In the genomic region with DNA sequence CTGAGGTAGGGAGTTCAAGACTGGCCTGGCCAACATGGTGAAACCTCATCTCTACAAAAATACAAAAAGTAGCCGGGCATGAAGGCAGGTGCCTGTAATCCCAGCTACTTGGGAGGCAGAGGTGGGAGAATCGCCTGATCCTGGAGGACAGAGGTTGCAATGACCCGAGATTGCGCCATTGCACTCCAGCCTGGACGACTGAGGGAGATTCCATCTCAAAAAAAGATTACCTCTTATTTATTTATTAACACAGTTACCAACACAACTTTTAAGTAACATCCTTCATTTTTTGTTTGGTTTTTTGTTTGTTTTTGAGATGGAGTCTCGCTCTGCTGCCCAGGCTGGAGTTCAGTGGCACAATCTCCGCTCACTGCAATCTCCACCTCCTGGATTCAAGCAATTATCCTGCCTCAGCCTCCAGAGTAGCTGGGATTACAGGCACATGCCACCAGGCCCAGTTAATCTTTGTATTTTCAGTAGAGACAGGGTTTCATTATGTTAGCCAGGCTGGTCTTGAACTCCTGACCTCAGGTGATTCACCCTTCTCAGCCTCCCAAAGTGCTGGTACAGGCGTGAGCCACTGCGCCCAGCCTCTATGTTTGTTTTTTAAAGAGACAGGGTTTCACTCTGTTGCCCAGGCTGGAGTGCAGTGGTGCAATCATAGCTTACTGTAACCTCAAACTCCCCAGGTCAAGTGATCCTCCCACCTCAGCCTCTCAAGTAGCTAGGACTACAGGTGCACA, we compare ENCODE assay signal across 7 cellular contexts. TPM values are rescaled to one million over a fixed set of nuclear protein-coding genes. Genes with fewer than 3 reads are reported as not detected.
DNase-seq lines count a peak whose midpoint lies in the region; ATAC-seq, FAIRE-seq and TF ChIP-seq lines count a peak whose summit lies in the region.
"Not testable (repeated sequence)": the region's sequence is repeated elsewhere in the genome, so short reads cannot be mapped to it uniquely, and the experiment has no call there.

No MANE protein-coding gene starts in this region.

- TF ChIP-seq CTCF in Loucy (conservative IDR thresholded peaks at IDR 0.05; ENCODE audit: low read length); K562 (IDR thresholded peaks at IDR 0.05 in 2 of 3, conservative IDR thresholded peaks at IDR 0.05 in 1 of 3; ENCODE audit: insufficient read depth in 2 of 3, low read depth in 1 of 3, low read length in 3 of 3); right lobe of liver (IDR thresholded peaks at IDR 0.05): not testable (repeated sequence)

- not testable (repeated sequence) for H3K4me3 ChIP-seq in Loucy (ENCODE audit: low read length, poor library complexity, severe bottlenecking); K562; right lobe of liver

- intact Hi-C loops in K562 (cut with micrococcal nuclease); right lobe of liver (cut with DNase I): not testable (repeated sequence)

- FAIRE-seq in K562 (lab: Jason Lieb, UNC): not testable (repeated sequence)

- BruUV-seq in K562 (replicated peaks; lab: Mats Ljungman, UMichigan): not testable (repeated sequence)

- not testable (repeated sequence) for TF ChIP-seq RAD21 in K562 (CRISPR knock-in tag; conservative IDR thresholded peaks at IDR 0.05 in 1 of 2, IDR thresholded peaks at IDR 0.05 in 1 of 2)

- peaks cover 17% of the 10 kb centered on the region for H4K20me1 ChIP-seq in Loucy (ENCODE audit: insufficient read depth, low read length, poor library complexity, severe bottlenecking)
- H4K20me1 ChIP-seq in K562 (replicated peaks; ENCODE audit: control insufficient read depth, insufficient read depth, low read length): not testable (repeated sequence)

- peak overlapping the region; percentile 97 for H3K4me2 ChIP-seq in Loucy (ENCODE audit: low read depth, low read length, poor library complexity, severe bottlenecking)
- not testable (repeated sequence) for H3K4me2 ChIP-seq in K562 (ENCODE audit: insufficient read depth, low read length)

- not testable (repeated sequence) for H3K27me3 ChIP-seq in Loucy (ENCODE audit: insufficient read depth, low read length, poor library complexity, severe bottlenecking); right lobe of liver
- H3K27me3 ChIP-seq in K562 (ENCODE audit: control insufficient read depth in 2 of 2, insufficient read depth in 2 of 2, low read length in 2 of 2): peaks cover 12 to 36% of the 10 kb centered on the region in 2 experiments

- H3K79me2 ChIP-seq in Loucy (ENCODE audit: insufficient read depth, low read length): peaks cover 100% of the 10 kb centered on the region
- not testable (repeated sequence) for H3K79me2 ChIP-seq in K562 (ENCODE audit: control insufficient read depth, insufficient read depth, low read length)

- peaks cover 65% of the 10 kb centered on the region for H3K4me1 Mint-ChIP-seq in stimulated activated effector memory CD8-positive, alpha-beta T cell treated with anti-CD3 and anti-CD28 coated beads, Interleukin-12 subunit alpha, Interleukin-12 subunit beta, amount 100 ng/mL, for 72 hours

- in situ Hi-C loops in K562 (cut with MboI): not testable (repeated sequence)

- DNase-seq in EH (ENCODE audit: low read depth) (peak; percentile 31), glomerular visceral epithelial cell (ENCODE audit: extremely low spot score) (peak; percentile 13)
- not testable (repeated sequence) for DNase-seq in K562 (ENCODE audit: extremely low read depth in 1 of 4, low spot score in 3 of 4); right lobe of liver; stimulated activated effector memory CD8-positive, alpha-beta T cell treated with anti-CD3 and anti-CD28 coated beads, Interleukin-12 subunit alpha, Interleukin-12 subunit beta, amount 100 ng/mL, for 72 hours (ENCODE audit: low spot score in 2 of 2)

- TF ChIP-seq EP300 in K562 (IDR thresholded peaks at IDR 0.05; ENCODE audit: low read length): not testable (repeated sequence)

- H3K27ac Mint-ChIP-seq in stimulated activated effector memory CD8-positive, alpha-beta T cell treated with anti-CD3 and anti-CD28 coated beads, Interleukin-12 subunit alpha, Interleukin-12 subunit beta, amount 100 ng/mL, for 72 hours: not testable (repeated sequence)

- H3K4me3 Mint-ChIP-seq in stimulated activated effector memory CD8-positive, alpha-beta T cell treated with anti-CD3 and anti-CD28 coated beads, Interleukin-12 subunit alpha, Interleukin-12 subunit beta, amount 100 ng/mL, for 72 hours: not testable (repeated sequence)

- H3K36me3 ChIP-seq in Loucy (ENCODE audit: insufficient read depth, low read length); K562 (ENCODE audit: control insufficient read depth, insufficient read depth, low read length); right lobe of liver: not testable (repeated sequence)

- H3K4me1 ChIP-seq in Loucy (ENCODE audit: insufficient read depth, low read length, poor library complexity, severe bottlenecking): peaks cover 53% of the 10 kb centered on the region
- not testable (repeated sequence) for H3K4me1 ChIP-seq in K562 (replicated peaks in 1 of 2; ENCODE audit: control insufficient read depth in 2 of 2, insufficient read depth in 2 of 2, low read length in 2 of 2); right lobe of liver

- not testable (repeated sequence) for H3K9ac ChIP-seq in Loucy (ENCODE audit: low read depth, low read length, poor library complexity, severe bottlenecking); K562 (ENCODE audit: insufficient read depth in 1 of 2, low read depth in 2 of 2, low read length in 2 of 2)

- not testable (repeated sequence) for H3K9me3 Mint-ChIP-seq in stimulated activated effector memory CD8-positive, alpha-beta T cell treated with anti-CD3 and anti-CD28 coated beads, Interleukin-12 subunit alpha, Interleukin-12 subunit beta, amount 100 ng/mL, for 72 hours

- not testable (repeated sequence) for H3K9me3 ChIP-seq in Loucy (ENCODE audit: insufficient read depth, low read depth, low read length); K562 (replicated peaks; ENCODE audit: control insufficient read depth, insufficient read depth, low read depth, low read length); right lobe of liver

- CTCF ChIA-PET in K562 (lab: Yijun Ruan, JAX; ENCODE audit: low intra/inter-chr PET ratio): interaction anchor here (0.7 kb wide), 1 partner anchor 320 kb away, joined by 3 read pairs; no protein-coding TSS in a partner anchor

- not testable (repeated sequence) for TF ChIP-seq POLR2A in K562 (conservative IDR thresholded peaks at IDR 0.05); right lobe of liver (IDR thresholded peaks at IDR 0.05)

- not testable (repeated sequence) for H3F3A ChIP-seq in Loucy (ENCODE audit: low read depth)

- ATAC-seq in SK-N-SH treated with all-trans-retinoic acid at 6 μM for 48 hours (peak; percentile 38; the same call in 1 of the 3 replicates), right lobe of liver (peak in 3 of 4 donors; percentile 33 to 61 (median 58))
- not testable (repeated sequence) for ATAC-seq in K562
- peak; percentile 36 for ATAC-seq in stimulated activated effector memory CD8-positive, alpha-beta T cell treated with anti-CD3 and anti-CD28 coated beads, Interleukin-12 subunit alpha, Interleukin-12 subunit beta, amount 100 ng/mL, for 72 hours

- not testable (repeated sequence) for H3K27ac ChIP-seq in K562 (ENCODE audit: extremely low read depth, low read depth, low read length); right lobe of liver

- POLR2A ChIA-PET in K562 (lab: Yijun Ruan, JAX): interaction anchor here (0.8 to 2.1 kb wide), 4 partner anchors 12 to 30 kb away, joined by 3 to 5 read pairs (median 4); partner anchors contain the start of gene MDM4

- not testable (repeated sequence) for H3K9me1 ChIP-seq in K562 (ENCODE audit: control insufficient read depth, insufficient read depth, low read length)

- not testable (repeated sequence) for H2AFZ ChIP-seq in Loucy (ENCODE audit: low read length); K562 (ENCODE audit: low read depth, low read length)

- H3K36me3 Mint-ChIP-seq in stimulated activated effector memory CD8-positive, alpha-beta T cell treated with anti-CD3 and anti-CD28 coated beads, Interleukin-12 subunit alpha, Interleukin-12 subunit beta, amount 100 ng/mL, for 72 hours: peaks cover 26% of the 10 kb centered on the region

- WGBS in K562 (ENCODE audit: insufficient coverage, low coverage, missing lambda C conversion rate): 29% methylated on average over 9 of the region's 9 CpGs
- 47% methylated on average over 7 of the region's 9 CpGs for WGBS in right lobe of liver (ENCODE audit: insufficient coverage, low coverage, low lambda C conversion rate, missing lambda C conversion rate)

- not testable (repeated sequence) for H3K9me2 ChIP-seq in Loucy (replicated peaks; ENCODE audit: low read depth, low read length)

RNA-seq across cellular contexts. Expression of gene PIK3C2B, which starts 7.9 kb away (rescaled TPM):
- 1.7 and 12.0 TPM in 2 replicates for total RNA-seq in K562 (2011; cell fraction: chromatin; rRNA removed; ENCODE audit: low replicate concordance)
- 2.2 and 6.7 TPM in 2 replicates for total RNA-seq in K562 (2011; cell fraction: nucleolus; rRNA removed)
- 2.1 and 2.4 TPM in 2 replicates for total RNA-seq in K562 (2011; cell fraction: nucleoplasm; rRNA removed)
- total RNA-seq in K562 (2014; rRNA removed) (0.95 and 1.6 TPM in 2 replicates), K562 (2014; rRNA removed; fragmentation: Illumina TruSeq; extraction: Trizol) (0.61 and 0.62 TPM in 2 replicates), K562 (2015; rRNA removed; fragmentation: Illumina TruSeq; extraction: Trizol) (0.34 and 0.72 TPM in 2 replicates), K562 (2021) (1.8 and 2.9 TPM in 2 replicates), right lobe of liver (10 to 100 TPM in 3 of 6 experiments, 1 to 10 TPM in 3; 7.6 to 18.5 (median 10.1) TPM)
- polyA plus RNA-seq in K562 (2011; rRNA removed) (1.1 and 4.0 TPM in 2 replicates), K562 (2014; fragmentation: Illumina TruSeq; extraction: Trizol) (0.55 and 0.82 TPM in 2 replicates), K562 (2014; fragmentation: Nextera tagmentation; extraction: Ambion mirVana) (under 1 TPM; 0.10 to 0.27 TPM), K562 (2014; rRNA removed) (0.27 and 0.65 TPM in 2 replicates)
- polyA plus RNA-seq in K562 (2011; cell fraction: cytosol; rRNA removed): 2.0 and 3.0 TPM in 2 replicates
- polyA plus RNA-seq in K562 (2011; cell fraction: nucleus; rRNA removed): 3.8 and 3.9 TPM in 2 replicates
- polyA plus RNA-seq in K562 (2012): 1.4 and 2.8 TPM in 2 replicates
- 3.3 and 3.9 TPM in 2 replicates for polyA minus RNA-seq in K562 (2011; rRNA and poly(A)+ RNA removed)
- polyA minus RNA-seq in K562 (2011; cell fraction: cytosol; rRNA and poly(A)+ RNA removed): 2.7 and 7.7 TPM in 2 replicates
- 3.1 and 6.1 TPM in 2 replicates for polyA minus RNA-seq in K562 (2011; cell fraction: nucleus; rRNA and poly(A)+ RNA removed)

RNA-seq across cellular contexts. Expression of gene MDM4, which starts 29.5 kb away (rescaled TPM):
- 237 and 644 TPM in 2 replicates for total RNA-seq in K562 (2011; cell fraction: chromatin; rRNA removed; ENCODE audit: low replicate concordance)
- 117 and 136 TPM in 2 replicates for total RNA-seq in K562 (2011; cell fraction: nucleolus; rRNA removed)
- total RNA-seq in K562 (2011; cell fraction: nucleoplasm; rRNA removed): 249 and 386 TPM in 2 replicates
- total RNA-seq in K562 (2014; rRNA removed): 21.2 and 24.6 TPM in 2 replicates
- total RNA-seq in K562 (2014; rRNA removed; fragmentation: Illumina TruSeq; extraction: Trizol): 40.6 and 53.0 TPM in 2 replicates
- total RNA-seq in K562 (2015; rRNA removed; fragmentation: Illumina TruSeq; extraction: Trizol): 32.2 and 33.4 TPM in 2 replicates
- total RNA-seq in K562 (2021): 55.9 and 61.7 TPM in 2 replicates
- 41.2 and 46.7 TPM in 2 replicates for polyA plus RNA-seq in K562 (2011; rRNA removed)
- polyA plus RNA-seq in K562 (2011; cell fraction: cytosol; rRNA removed): 5.9 and 16.5 TPM in 2 replicates
- polyA plus RNA-seq in K562 (2011; cell fraction: nucleus; rRNA removed): 63.1 and 81.2 TPM in 2 replicates
- 5.2 and 7.5 TPM in 2 replicates for polyA plus RNA-seq in K562 (2012)
- 10.0 TPM in 2 replicates for polyA plus RNA-seq in K562 (2014; fragmentation: Illumina TruSeq; extraction: Trizol)
- 10 to 100 TPM in 1 of 2 experiments, 1 to 10 TPM in 1; 3.3 to 11.1 TPM for polyA plus RNA-seq in K562 (2014; fragmentation: Nextera tagmentation; extraction: Ambion mirVana)
- polyA plus RNA-seq in K562 (2014; rRNA removed): 17.9 and 22.6 TPM in 2 replicates
- 171 and 249 TPM in 2 replicates for polyA minus RNA-seq in K562 (2011; rRNA and poly(A)+ RNA removed)
- 15.7 and 26.6 TPM in 2 replicates for polyA minus RNA-seq in K562 (2011; cell fraction: cytosol; rRNA and poly(A)+ RNA removed)
- polyA minus RNA-seq in K562 (2011; cell fraction: nucleus; rRNA and poly(A)+ RNA removed): 120 and 165 TPM in 2 replicates
- total RNA-seq in right lobe of liver: 10 to 100 TPM; 21.0 to 37.6 (median 25.3) TPM
